Comparison of ENCODE assay signal across 1 cellular context in genomic region chr5:107486489-107486888, GRCh38.
A peak's percentile ranks its signal among the peaks of the same experiment; 100 is the strongest.
TF ChIP-seq lines count a peak whose summit lies in the region.

No MANE protein-coding gene starts in this region.

TF ChIP-seq in HCT116, 20 proteins besides CTCF, POLR2A, EP300 and RAD21 (continued from another document):
- TF ChIP-seq YY1 (IDR thresholded peaks at IDR 0.05; ENCODE audit: extremely low read depth, insufficient replicate concordance, low read depth, low read length) (no peak), SP1 (IDR thresholded peaks at IDR 0.05; ENCODE audit: low read depth) (0 out of 2 replicates have a peak, but pooled peaks have one; percentile 20)
